In the genomic region with DNA sequence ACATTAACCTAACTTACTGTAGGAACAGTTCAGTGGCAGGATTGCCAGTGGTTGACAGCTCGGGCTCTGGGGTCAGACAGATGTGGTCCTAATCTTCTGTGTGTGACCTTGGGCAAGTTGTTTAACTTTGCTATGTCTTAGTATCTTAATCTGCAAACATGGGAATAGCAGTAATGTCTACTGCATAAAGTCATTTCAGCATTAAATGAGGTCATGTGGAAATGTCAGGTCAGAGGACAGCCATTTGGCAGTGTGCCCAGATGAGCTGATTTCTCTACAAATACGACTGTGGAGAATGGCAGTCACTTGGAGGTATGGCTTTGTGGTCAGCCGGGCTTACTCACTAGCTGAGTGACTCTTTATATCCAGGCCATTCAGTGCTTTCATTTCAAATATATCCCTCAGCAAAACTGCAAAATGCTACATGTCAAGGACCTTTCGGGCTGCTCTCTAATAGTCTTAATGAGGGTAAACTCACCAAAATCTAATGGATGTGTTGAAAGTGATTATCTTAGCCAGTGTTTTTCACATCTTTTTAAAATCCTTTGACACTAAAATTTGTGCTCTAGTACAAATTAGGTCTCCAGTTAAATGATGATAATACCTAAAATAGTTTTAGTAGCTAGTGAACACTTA, we compare ENCODE assay signal across 1 cellular context.
A peak's percentile ranks its signal among the peaks of the same experiment; 100 is the strongest.
TF ChIP-seq lines count a peak whose summit lies in the region.

No MANE protein-coding gene starts in this region.

TF ChIP-seq in GM12878, 131 proteins besides CTCF, POLR2A, EP300 and RAD21 (continued from another document):
- TF ChIP-seq ZNF592 (IDR thresholded peaks at IDR 0.05) (no peak), SIN3A (IDR thresholded peaks at IDR 0.05; ENCODE audit: low read depth, low read length) (no peak), HDAC2 (IDR thresholded peaks at IDR 0.05) (no peak), CBX5 (IDR thresholded peaks at IDR 0.05; ENCODE audit: low read depth) (no peak), JUNB (IDR thresholded peaks at IDR 0.05) (peak; percentile 96), ZNF207 (IDR thresholded peaks at IDR 0.05; ENCODE audit: borderline replicate concordance) (no peak), BACH1 (IDR thresholded peaks at IDR 0.05; ENCODE audit: borderline replicate concordance) (no peak), NR2C1 (IDR thresholded peaks at IDR 0.05) (0 out of 2 replicates have a peak, but pooled peaks have one; percentile 22), CREB1 (IDR thresholded peaks at IDR 0.05; ENCODE audit: low read depth) (peak; percentile 68), SKIL (IDR thresholded peaks at IDR 0.05; ENCODE audit: low read depth, poor library complexity, severe bottlenecking) (no peak), SUPT20H (IDR thresholded peaks at IDR 0.05; ENCODE audit: borderline replicate concordance, control insufficient read depth, low read depth, low read length) (no peak), GABPA (IDR thresholded peaks at IDR 0.05; ENCODE audit: low read depth) (0 out of 2 replicates have a peak, but pooled peaks have one; percentile 15), IRF4 (IDR thresholded peaks at IDR 0.05; ENCODE audit: low read depth, low read length) (peak; percentile 92; the same call in 1 of the 2 replicates), NFIC (IDR thresholded peaks at IDR 0.05; ENCODE audit: low read depth, low read length) (peak; percentile 88; the same call in 1 of the 2 replicates), TCF12 (IDR thresholded peaks at IDR 0.05; ENCODE audit: low read depth, low read length) (no peak), POLR2AphosphoS2 (IDR thresholded peaks at IDR 0.05; ENCODE audit: low read depth, low read length) (no peak), IKZF2 (IDR thresholded peaks at IDR 0.05) (peak in 1 of 2 experiments; percentile 11; a peak in 1 of 4 replicates), DPF2 (IDR thresholded peaks at IDR 0.05) (0 out of 2 replicates have a peak, but pooled peaks have one; percentile 42), ETV6 (conservative IDR thresholded peaks at IDR 0.05 in 1 of 2, IDR thresholded peaks at IDR 0.05 in 1 of 2; ENCODE audit: borderline replicate concordance in 1 of 2, low read depth in 1 of 2) (peak in 1 of 2 experiments; percentile 35; a peak in 1 of 4 replicates), RUNX3 (IDR thresholded peaks at IDR 0.05; ENCODE audit: low read length) (peak; percentile 94), FOXK2 (IDR thresholded peaks at IDR 0.05) (no peak), YY1 (IDR thresholded peaks at IDR 0.05; ENCODE audit: low read depth, low read length) (peak; percentile 75), BCL11A (IDR thresholded peaks at IDR 0.05; ENCODE audit: low read depth, low read length) (peak; percentile 70; the same call in 1 of the 2 replicates), STAT1 (conservative IDR thresholded peaks at IDR 0.05) (no peak), USF2 (IDR thresholded peaks at IDR 0.05; ENCODE audit: borderline replicate concordance, low read depth, low read length) (no peak), ZBTB4 (CRISPR knock-in tag; IDR thresholded peaks at IDR 0.05) (no peak), PKNOX1 (IDR thresholded peaks at IDR 0.05) (peak; percentile 62; the same call in 1 of the 2 replicates), ZBED1 (IDR thresholded peaks at IDR 0.05; ENCODE audit: borderline replicate concordance) (peak; percentile 42; the same call in 1 of the 2 replicates), MEF2A (IDR thresholded peaks at IDR 0.05; ENCODE audit: insufficient read depth, low read depth, low read length) (0 out of 2 replicates have a peak, but pooled peaks have one; percentile 8), JUND (IDR thresholded peaks at IDR 0.05; ENCODE audit: low read depth, low read length) (no peak), POU2F2 (IDR thresholded peaks at IDR 0.05; ENCODE audit: borderline replicate concordance, low read depth, low read length) (no peak), STAT3 (IDR thresholded peaks at IDR 0.05; ENCODE audit: low read depth, low read length) (no peak), CBFB (IDR thresholded peaks at IDR 0.05; ENCODE audit: low read depth) (peak; percentile 69)
- TF ChIP-seq, protein P1, sequence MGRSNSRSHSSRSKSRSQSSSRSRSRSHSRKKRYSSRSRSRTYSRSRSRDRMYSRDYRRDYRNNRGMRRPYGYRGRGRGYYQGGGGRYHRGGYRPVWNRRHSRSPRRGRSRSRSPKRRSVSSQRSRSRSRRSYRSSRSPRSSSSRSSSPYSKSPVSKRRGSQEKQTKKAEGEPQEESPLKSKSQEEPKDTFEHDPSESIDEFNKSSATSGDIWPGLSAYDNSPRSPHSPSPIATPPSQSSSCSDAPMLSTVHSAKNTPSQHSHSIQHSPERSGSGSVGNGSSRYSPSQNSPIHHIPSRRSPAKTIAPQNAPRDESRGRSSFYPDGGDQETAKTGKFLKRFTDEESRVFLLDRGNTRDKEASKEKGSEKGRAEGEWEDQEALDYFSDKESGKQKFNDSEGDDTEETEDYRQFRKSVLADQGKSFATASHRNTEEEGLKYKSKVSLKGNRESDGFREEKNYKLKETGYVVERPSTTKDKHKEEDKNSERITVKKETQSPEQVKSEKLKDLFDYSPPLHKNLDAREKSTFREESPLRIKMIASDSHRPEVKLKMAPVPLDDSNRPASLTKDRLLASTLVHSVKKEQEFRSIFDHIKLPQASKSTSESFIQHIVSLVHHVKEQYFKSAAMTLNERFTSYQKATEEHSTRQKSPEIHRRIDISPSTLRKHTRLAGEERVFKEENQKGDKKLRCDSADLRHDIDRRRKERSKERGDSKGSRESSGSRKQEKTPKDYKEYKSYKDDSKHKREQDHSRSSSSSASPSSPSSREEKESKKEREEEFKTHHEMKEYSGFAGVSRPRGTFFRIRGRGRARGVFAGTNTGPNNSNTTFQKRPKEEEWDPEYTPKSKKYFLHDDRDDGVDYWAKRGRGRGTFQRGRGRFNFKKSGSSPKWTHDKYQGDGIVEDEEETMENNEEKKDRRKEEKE (IDR thresholded peaks at IDR 0.05): no peak
